Comparison of ENCODE assay signal across 9 cellular contexts in the genomic region with DNA sequence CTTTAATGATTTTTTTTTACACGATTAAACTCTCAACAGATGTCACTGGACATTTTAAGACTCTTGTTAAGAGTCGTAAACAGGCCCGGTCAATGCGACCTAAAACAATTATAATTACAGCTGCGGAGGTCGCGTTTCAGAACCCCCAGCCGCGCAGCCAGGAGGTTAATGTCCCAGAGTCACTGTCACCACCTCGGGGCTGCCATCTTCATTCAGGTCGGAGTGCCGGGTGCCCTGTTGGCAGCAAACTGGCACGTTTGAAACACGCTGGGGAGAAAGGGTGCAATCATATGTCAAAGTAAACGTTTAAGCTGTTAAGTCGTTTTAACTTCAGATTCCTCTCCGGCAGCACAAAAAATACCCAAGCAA. TPM values are rescaled to one million over a fixed set of nuclear protein-coding genes. Genes with fewer than 3 reads are reported as not detected.
DNase-seq lines count a peak whose midpoint lies in the region; ATAC-seq, FAIRE-seq and TF ChIP-seq lines count a peak whose summit lies in the region.
"Had no signal": no experiment of that assay in that cellular context is flagged by ENCODE, and none has a peak within 500 bp of the region (broad histone marks: within the 10 kb centered on the region; RNA-seq: fewer than 3 reads in every experiment).

No MANE protein-coding gene starts in this region.

- H3K4me3 Mint-ChIP-seq in stimulated activated naive B cell treated with anti-CD40 and anti-IgM and Interleukin-4, amounts not matched to agents 10 μg/mL and 1 μg/mL and 100 μg/mL, for 72 hours: peak overlapping the region; percentile 86 to 96

- H3K27me3 ChIP-seq in WERI-Rb-1 (ENCODE audit: insufficient read depth, low read depth, severe bottlenecking) (no peaks in the 10 kb centered on the region), left ventricle myocardium inferior (ENCODE audit: low read depth) (peaks cover 93% of the 10 kb centered on the region)

- H3K36me3 Mint-ChIP-seq in stimulated activated naive B cell treated with anti-CD40 and anti-IgM and Interleukin-4, amounts not matched to agents 10 μg/mL and 1 μg/mL and 100 μg/mL, for 72 hours: peaks cover 3 to 5% of the 10 kb centered on the region in 2 donors

- no peak for FAIRE-seq in HTR-8/SVneo (lab: Jason Lieb, UNC)

- DNase-seq in NCI-H1417 (lab: John Stamatoyannopoulos, UW) (peak in 2 of 3 experiments; percentile 48 to 72), NCI-H1417 treated with DMSO at 0.1 percent for 48 hours (lab: John Stamatoyannopoulos, UW) (no peak), WERI-Rb-1 (no peak), left ventricle myocardium inferior (no peak), HTR-8/SVneo (ENCODE audit: insufficient read length, low spot score) (no peak), GOT3 (lab: John Stamatoyannopoulos, UW) (no peak)
- DNase-seq in stimulated activated naive B cell treated with anti-CD40 and anti-IgM and Interleukin-4, amounts not matched to agents 10 μg/mL and 1 μg/mL and 100 μg/mL, for 72 hours: no peak
- DNase-seq: activated effector memory CD4-positive, alpha-beta T cell treated with Interleukin-2 at 50 U/mL for 16 hours had no signal

- peaks cover 7 to 16% of the 10 kb centered on the region in 2 donors for H3K4me1 Mint-ChIP-seq in stimulated activated naive B cell treated with anti-CD40 and anti-IgM and Interleukin-4, amounts not matched to agents 10 μg/mL and 1 μg/mL and 100 μg/mL, for 72 hours

- peaks cover 50 to 58% of the 10 kb centered on the region in 2 donors for H3K27me3 Mint-ChIP-seq in stimulated activated naive B cell treated with anti-CD40 and anti-IgM and Interleukin-4, amounts not matched to agents 10 μg/mL and 1 μg/mL and 100 μg/mL, for 72 hours

- peak overlapping the region; percentile 96 for H3K27ac ChIP-seq in WERI-Rb-1
- H3K27ac ChIP-seq in left ventricle myocardium inferior (replicated peaks): no peak overlapping the region

- intact Hi-C loops in left ventricle myocardium inferior (cut with micrococcal nuclease): no loop called here

- H3K4me1 ChIP-seq in left ventricle myocardium inferior: peaks cover 44% of the 10 kb centered on the region

- H3K36me3 ChIP-seq in WERI-Rb-1: peaks cover 7% of the 10 kb centered on the region
- H3K36me3 ChIP-seq in left ventricle myocardium inferior: no peaks in the 10 kb centered on the region

- H3K27ac Mint-ChIP-seq in stimulated activated naive B cell treated with anti-CD40 and anti-IgM and Interleukin-4, amounts not matched to agents 10 μg/mL and 1 μg/mL and 100 μg/mL, for 72 hours: peak overlapping the region; percentile 87

- no peak for ATAC-seq in stimulated activated naive B cell treated with anti-CD40 and anti-IgM and Interleukin-4, amounts not matched to agents 10 μg/mL and 1 μg/mL and 100 μg/mL, for 72 hours (replicated peaks)
- no peak for ATAC-seq in HG03135 (IDR thresholded peaks at IDR 0.05; ENCODE audit: unreplicated experiment)

- H3K9me3 Mint-ChIP-seq in stimulated activated naive B cell treated with anti-CD40 and anti-IgM and Interleukin-4, amounts not matched to agents 10 μg/mL and 1 μg/mL and 100 μg/mL, for 72 hours: no peaks in the 10 kb centered on the region

- H3K9me3 ChIP-seq in WERI-Rb-1 (ENCODE audit: severe bottlenecking) (no peaks in the 10 kb centered on the region), left ventricle myocardium inferior (replicated peaks) (no peaks in the 10 kb centered on the region)

- H3K4me3 ChIP-seq in WERI-Rb-1 (ENCODE audit: low read depth, low read length) (peak overlapping the region; percentile 78), left ventricle myocardium inferior (peak overlapping the region; percentile 69)

- no peak for TF ChIP-seq CTCF in WERI-Rb-1 (IDR thresholded peaks at IDR 0.05; ENCODE audit: low read depth, low read length)
- no peak for TF ChIP-seq CTCF in left ventricle myocardium inferior (IDR thresholded peaks at IDR 0.05; ENCODE audit: borderline replicate concordance)

RNA-seq across cellular contexts. Expression of gene PHF21B, which starts 0.7 kb away (rescaled TPM):
- 0.69 TPM for total RNA-seq in left ventricle myocardium inferior

Comparison
In these comparisons a context has a peak if more than half of its experiments do, and no peak if none do; other contexts are left out.
1. DNase-seq: peak in NCI-H1417 (2 of 3); none in NCI-H1417 treated with DMSO at 0.1 percent for 48 hours (single experiment), WERI-Rb-1 (single experiment), left ventricle myocardium inferior (single experiment), stimulated activated naive B cell treated with anti-CD40 and anti-IgM and Interleukin-4, amounts not matched to agents 10 μg/mL and 1 μg/mL and 100 μg/mL, for 72 hours (single experiment), HTR-8/SVneo (single experiment) and GOT3 (single experiment).